Comparison of ENCODE assay signal across 8 cellular contexts in the genomic region with DNA sequence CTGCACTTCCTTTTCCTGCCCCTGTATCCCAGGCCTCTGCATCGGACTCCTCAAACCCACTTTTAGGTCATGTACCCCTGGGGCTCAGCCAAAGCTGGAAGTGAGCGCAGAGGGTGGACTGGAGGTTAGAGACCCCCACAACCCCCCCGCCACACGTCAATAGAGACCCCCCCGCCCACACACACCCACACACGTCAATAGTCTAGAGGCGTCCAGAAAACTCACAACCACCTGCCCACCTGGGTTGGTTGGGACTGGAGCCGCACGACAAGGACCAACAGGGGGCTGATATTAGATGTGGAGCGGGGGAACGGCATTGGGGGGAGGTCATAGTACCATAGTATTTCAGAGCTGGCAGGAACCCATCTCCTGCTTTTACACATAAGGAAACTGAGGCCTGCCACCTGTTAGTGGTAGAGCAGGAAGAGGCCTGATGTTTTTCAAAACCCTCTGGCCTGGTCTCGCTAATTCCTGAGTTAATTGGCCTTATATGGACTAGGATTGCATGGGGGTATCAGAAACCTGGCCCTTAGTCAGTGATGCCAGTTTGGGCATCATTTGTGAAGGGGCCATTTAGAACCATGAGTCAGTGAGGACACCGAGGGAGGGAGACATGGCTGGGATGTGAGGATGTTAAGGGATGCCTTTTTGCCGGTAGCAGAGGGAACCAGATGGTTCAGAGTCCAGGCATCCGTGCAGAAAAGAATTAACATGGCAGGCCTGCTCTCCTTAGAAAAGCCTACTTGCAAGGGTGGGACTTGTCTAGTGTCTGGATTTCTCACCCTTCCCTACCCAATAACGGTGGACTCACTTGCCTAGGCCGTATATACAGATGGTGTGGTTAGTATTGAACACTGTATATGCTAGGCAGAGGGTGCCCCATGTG. TPM values are rescaled to one million over a fixed set of nuclear protein-coding genes. Genes with fewer than 3 reads are reported as not detected.
DNase-seq lines count a peak whose midpoint lies in the region; ATAC-seq and TF ChIP-seq lines count a peak whose summit lies in the region.

No MANE protein-coding gene starts in this region.

- no peaks in the 10 kb centered on the region for H3K36me3 ChIP-seq in CD4-positive, CD25-positive, alpha-beta regulatory T cell (ENCODE audit: control insufficient read depth, insufficient read depth, low read length)
- no peaks in the 10 kb centered on the region for H3K36me3 ChIP-seq in neural progenitor cell

- peaks cover 5% of the 10 kb centered on the region for H3K36me3 Mint-ChIP-seq in CD4-positive, CD25-positive, alpha-beta regulatory T cell
- peaks cover 6% of the 10 kb centered on the region for H3K36me3 Mint-ChIP-seq in dendritic cell treated with granulocyte-macrophage colony-stimulating factor and Interleukin-4, amounts not matched to agents 40 ng/mL and 50 ng/mL, for 4 days (ENCODE audit: low read depth)
- no peaks in the 10 kb centered on the region for H3K36me3 Mint-ChIP-seq in neural progenitor cell

- no peak for DNase-seq in CD4-positive, CD25-positive, alpha-beta regulatory T cell
- no peak for DNase-seq in NB4 (ENCODE audit: low read depth)
- no peak for DNase-seq in neural progenitor cell (ENCODE audit: low spot score)
- no peak for DNase-seq in NCI-H748 treated with DMSO at 0.1 percent for 48 hours (lab: John Stamatoyannopoulos, UW)
- DNase-seq in NOMO-1 treated with DMSO at 0.1 percent for 48 hours (lab: John Stamatoyannopoulos, UW; ENCODE audit: unreplicated experiment) = no peak
- no peak for DNase-seq in SK-N-DZ (ENCODE audit: low spot score)

- no peak for ATAC-seq in CD4-positive, CD25-positive, alpha-beta regulatory T cell (ENCODE audit: low read depth in 2 of 2)
- ATAC-seq in HG03097 (IDR thresholded peaks at IDR 0.05; ENCODE audit: low FRiP score, unreplicated experiment) = no peak

- H3K4me2 ChIP-seq in neural progenitor cell = peak overlapping the region; percentile 79

- peak overlapping the region; percentile 61 for H3K4me3 ChIP-seq in CD4-positive, CD25-positive, alpha-beta regulatory T cell (ENCODE audit: low read depth, low read length)
- H3K4me3 ChIP-seq in NB4 (ENCODE audit: low read depth, low read length) (peak overlapping the region; percentile 65), neural progenitor cell (peak overlapping the region; percentile 82)

- TF ChIP-seq CTCF in NB4 (IDR thresholded peaks at IDR 0.05; ENCODE audit: low read depth, low read length) = no peak
- no peak for TF ChIP-seq CTCF in neural progenitor cell (IDR thresholded peaks at IDR 0.05)

- H2AFZ ChIP-seq in neural progenitor cell (replicated peaks) = no peak overlapping the region

- no peak overlapping the region for H3K27ac ChIP-seq in CD4-positive, CD25-positive, alpha-beta regulatory T cell (ENCODE audit: insufficient read depth, low read length, poor library complexity, severe bottlenecking)
- no peak overlapping the region for H3K27ac ChIP-seq in neural progenitor cell

- no peaks in the 10 kb centered on the region for H3K9me3 Mint-ChIP-seq in CD4-positive, CD25-positive, alpha-beta regulatory T cell
- H3K9me3 Mint-ChIP-seq in dendritic cell treated with granulocyte-macrophage colony-stimulating factor and Interleukin-4, amounts not matched to agents 40 ng/mL and 50 ng/mL, for 4 days = no peaks in the 10 kb centered on the region
- H3K9me3 Mint-ChIP-seq in neural progenitor cell = no peaks in the 10 kb centered on the region

- no peaks in the 10 kb centered on the region for H3K9me3 ChIP-seq in CD4-positive, CD25-positive, alpha-beta regulatory T cell (ENCODE audit: control insufficient read depth in 2 of 2, low read length in 2 of 2)
- H3K9me3 ChIP-seq in neural progenitor cell (ENCODE audit: low read depth) = no peaks in the 10 kb centered on the region

- peaks cover 4 to 42% (median 16%) of the 10 kb centered on the region in 4 donors for H3K4me1 Mint-ChIP-seq in CD4-positive, CD25-positive, alpha-beta regulatory T cell
- peaks cover 26% of the 10 kb centered on the region for H3K4me1 Mint-ChIP-seq in dendritic cell treated with granulocyte-macrophage colony-stimulating factor and Interleukin-4, amounts not matched to agents 40 ng/mL and 50 ng/mL, for 4 days (ENCODE audit: low read depth)
- H3K4me1 Mint-ChIP-seq in neural progenitor cell = peaks cover 24% of the 10 kb centered on the region

- H3K27me3 Mint-ChIP-seq in CD4-positive, CD25-positive, alpha-beta regulatory T cell = no peaks in the 10 kb centered on the region
- H3K27me3 Mint-ChIP-seq in dendritic cell treated with granulocyte-macrophage colony-stimulating factor and Interleukin-4, amounts not matched to agents 40 ng/mL and 50 ng/mL, for 4 days = no peaks in the 10 kb centered on the region
- H3K27me3 Mint-ChIP-seq in neural progenitor cell (ENCODE audit: insufficient read depth, low read depth) = peaks cover 3% of the 10 kb centered on the region

- TF ChIP-seq POLR2A in NB4 (IDR thresholded peaks at IDR 0.05; ENCODE audit: extremely low read depth, insufficient read length) = no peak

- peaks cover 9% of the 10 kb centered on the region for H3F3A ChIP-seq in neural progenitor cell (ENCODE audit: low read depth)

- H4K20me1 ChIP-seq in neural progenitor cell (ENCODE audit: low read depth) = peaks cover 4% of the 10 kb centered on the region

- H3K4me1 ChIP-seq in CD4-positive, CD25-positive, alpha-beta regulatory T cell (ENCODE audit: control insufficient read depth, insufficient read depth, low read length, poor library complexity, severe bottlenecking) = peaks cover 9% of the 10 kb centered on the region
- H3K4me1 ChIP-seq in neural progenitor cell = peaks cover 3% of the 10 kb centered on the region

- peak overlapping the region; percentile 73 to 88 (median 82) for H3K4me3 Mint-ChIP-seq in CD4-positive, CD25-positive, alpha-beta regulatory T cell
- peak overlapping the region; percentile 74 for H3K4me3 Mint-ChIP-seq in dendritic cell treated with granulocyte-macrophage colony-stimulating factor and Interleukin-4, amounts not matched to agents 40 ng/mL and 50 ng/mL, for 4 days
- H3K4me3 Mint-ChIP-seq in neural progenitor cell = peak overlapping the region; percentile 86

- no peaks in the 10 kb centered on the region for H3K27me3 ChIP-seq in CD4-positive, CD25-positive, alpha-beta regulatory T cell (ENCODE audit: control insufficient read depth, insufficient read depth, low read length)
- peaks cover 28% of the 10 kb centered on the region for H3K27me3 ChIP-seq in neural progenitor cell

- H3K9ac ChIP-seq in neural progenitor cell = no peak overlapping the region

- peak overlapping the region in 2 of 3 donors; percentile 59 to 69 for H3K27ac Mint-ChIP-seq in CD4-positive, CD25-positive, alpha-beta regulatory T cell
- peak overlapping the region; percentile 57 for H3K27ac Mint-ChIP-seq in dendritic cell treated with granulocyte-macrophage colony-stimulating factor and Interleukin-4, amounts not matched to agents 40 ng/mL and 50 ng/mL, for 4 days
- no peak overlapping the region for H3K27ac Mint-ChIP-seq in neural progenitor cell

- H3K79me2 ChIP-seq in neural progenitor cell (ENCODE audit: low read depth) = no peaks in the 10 kb centered on the region

- intact Hi-C loops in dendritic cell treated with granulocyte-macrophage colony-stimulating factor and Interleukin-4, amounts not matched to agents 40 ng/mL and 50 ng/mL, for 4 days (cut with micrococcal nuclease) = loop anchor here (5.0 kb wide), 1 partner anchor 52 kb away; no protein-coding TSS in a partner anchor

RNA-seq across cellular contexts. Expression of a gene that starts 1.1 kb away (rescaled TPM):
- total RNA-seq in CD4-positive, CD25-positive, alpha-beta regulatory T cell = 17.0 TPM
- polyA plus RNA-seq in CD4-positive, CD25-positive, alpha-beta regulatory T cell = 10 to 100 TPM; 37.8 to 82.8 (median 69.4) TPM
- total RNA-seq in neural progenitor cell (ENCODE audit: low replicate concordance) = 6.8 and 8.2 TPM in 2 replicates
- polyA plus RNA-seq in SK-N-DZ (2014; cell fraction: cytosol; rRNA removed) = 62.5 and 74.0 TPM in 2 replicates
- polyA plus RNA-seq in SK-N-DZ (2014; cell fraction: nucleus; rRNA removed) = 59.9 and 93.7 TPM in 2 replicates

RNA-seq across cellular contexts. Expression of a gene that starts 19.1 kb away (rescaled TPM):
- 7.4 TPM for total RNA-seq in CD4-positive, CD25-positive, alpha-beta regulatory T cell
- polyA plus RNA-seq in CD4-positive, CD25-positive, alpha-beta regulatory T cell = 10 to 100 TPM; 11.5 to 17.3 (median 15.2) TPM
- total RNA-seq in neural progenitor cell (ENCODE audit: low replicate concordance) = 16.5 and 21.1 TPM in 2 replicates
- polyA plus RNA-seq in SK-N-DZ (2014; cell fraction: cytosol; rRNA removed) = 54.6 and 55.2 TPM in 2 replicates
- 23.1 and 42.8 TPM in 2 replicates for polyA plus RNA-seq in SK-N-DZ (2014; cell fraction: nucleus; rRNA removed)
